In genomic region chr2:229050063-229050635, GRCh38 we compare ENCODE assay signal across 18 cellular contexts.
"Had no signal": no experiment of that assay in that cellular context is flagged by ENCODE, and none has a peak within 500 bp of the region (broad histone marks: within the 10 kb centered on the region; RNA-seq: fewer than 3 reads in every experiment).

No MANE protein-coding gene starts in this region.

- H3K27ac Mint-ChIP-seq: dendritic cell treated with granulocyte-macrophage colony-stimulating factor and Interleukin-4, amounts not matched to agents 40 ng/mL and 50 ng/mL, for 4 days; effector memory CD8-positive, alpha-beta T cell; nephron had no signal

- H3K27me3 ChIP-seq: esophagus squamous epithelium, gastrocnemius medialis, heart right ventricle, neutrophil, spleen, stomach had no signal

- H3K4me1 ChIP-seq: esophagus squamous epithelium, gastrocnemius medialis, heart right ventricle, spleen, stomach had no signal

- H3K27me3 Mint-ChIP-seq: dendritic cell treated with granulocyte-macrophage colony-stimulating factor and Interleukin-4, amounts not matched to agents 40 ng/mL and 50 ng/mL, for 4 days; effector memory CD8-positive, alpha-beta T cell; naive B cell had no signal

- H3K4me3 Mint-ChIP-seq: dendritic cell treated with granulocyte-macrophage colony-stimulating factor and Interleukin-4, amounts not matched to agents 40 ng/mL and 50 ng/mL, for 4 days; effector memory CD8-positive, alpha-beta T cell; naive B cell; nephron had no signal

- H3K9me3 Mint-ChIP-seq: nephron had no signal

- H3K4me1 Mint-ChIP-seq: naive B cell had no signal

- DNase-seq: effector memory CD8-positive, alpha-beta T cell; esophagus squamous epithelium; gastrocnemius medialis; heart right ventricle; hypothalamus; kidney glomerular epithelial cell; mesendoderm; naive B cell; posterior cingulate gyrus; spleen; stimulated activated CD4-positive, alpha-beta T cell treated with anti-CD3 and anti-CD28 coated beads, Interleukin-15, amount 100 ng/mL, for 24 hours; stimulated activated naive CD4-positive, alpha-beta T cell; stomach had no signal

- H3K9me3 ChIP-seq: esophagus squamous epithelium, gastrocnemius medialis, neutrophil, spleen, stomach had no signal

- H3K27ac ChIP-seq: esophagus squamous epithelium, gastrocnemius medialis, heart right ventricle, neutrophil, spleen, stomach had no signal

- FAIRE-seq: colon, islet of Langerhans had no signal

- H3K36me3 ChIP-seq: esophagus squamous epithelium, gastrocnemius medialis, heart right ventricle, neutrophil, spleen, stomach had no signal

- H3K4me3 ChIP-seq: esophagus squamous epithelium, gastrocnemius medialis, heart right ventricle, spleen, stomach had no signal
